Comparison of ENCODE assay signal across 24 cellular contexts in the genomic region with DNA sequence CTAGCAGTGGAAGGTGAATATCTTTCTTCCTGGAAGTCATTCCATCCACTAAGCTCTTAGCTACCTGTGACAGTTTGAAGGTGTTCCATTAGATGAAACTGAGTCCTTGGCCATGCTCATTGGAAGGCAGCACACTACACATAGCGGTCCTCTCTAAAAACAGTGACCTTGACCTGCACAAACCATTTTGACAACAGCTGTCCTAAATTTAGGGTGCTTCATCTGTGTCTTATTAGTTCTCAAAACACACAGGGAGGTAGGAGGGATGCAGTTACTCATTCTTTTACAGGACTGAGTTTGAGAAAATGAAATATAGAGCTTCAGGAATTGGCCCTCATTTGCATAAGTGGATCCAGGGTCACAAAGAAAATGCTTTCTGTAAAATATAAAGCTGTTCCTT.
"Had no signal": no experiment of that assay in that cellular context is flagged by ENCODE, and none has a peak within 500 bp of the region (broad histone marks: within the 10 kb centered on the region; RNA-seq: fewer than 3 reads in every experiment).

No MANE protein-coding gene starts in this region.

- H3K4me1 ChIP-seq: transverse colon had no signal

- H3K9me3 ChIP-seq: lower lobe of right lung, ovary, stomach, testis, thyroid gland, transverse colon, upper lobe of left lung had no signal

- H3K36me3 ChIP-seq: lower lobe of right lung, ovary, stomach, thyroid gland, transverse colon, upper lobe of left lung had no signal

- H3K4me3 ChIP-seq: lower lobe of right lung, ovary, skin epidermis, stomach, testis, thyroid gland, transverse colon, upper lobe of left lung had no signal

- DNase-seq: hippocampal formation; kidney glomerular epithelial cell; left cardiac atrium; lower lobe of right lung; mammary epithelial cell; mesenchymal stem cell; naive B cell; natural killer cell; ovary; right cardiac atrium; stimulated activated CD4-positive, alpha-beta T cell treated with anti-CD3 and anti-CD28 coated beads, Interleukin-12 subunit alpha, Interleukin-12 subunit beta, amount 100 ng/mL, for 4 hours; stimulated activated CD4-positive, alpha-beta T cell treated with anti-CD3 and anti-CD28 coated beads, Interleukin-15, amount 100 ng/mL, for 24 hours; stimulated activated CD4-positive, alpha-beta T cell treated with anti-CD3 and anti-CD28 coated beads, Interleukin-2, amount 100 ng/mL, for 24 hours; stimulated activated CD4-positive, alpha-beta T cell treated with anti-CD3 and anti-CD28 coated beads, Interleukin-4, amount 100 ng/mL, for 1 hour; stimulated activated naive B cell treated with anti-CD40 and anti-IgM and Interleukin-4, amounts not matched to agents 10 μg/mL and 1 μg/mL and 100 μg/mL, for 72 hours; stimulated activated naive CD8-positive, alpha-beta T cell treated with anti-CD3 and anti-CD28 coated beads, Interleukin-15, Interleukin-2, amounts not matched to agents 100 U/mL and 50 U/mL, for 24 hours; stomach; testis; thyroid gland; transverse colon; upper lobe of left lung had no signal

- H3K27me3 ChIP-seq: ovary, stomach, testis, thyroid gland, transverse colon, upper lobe of left lung had no signal

- ATAC-seq: left cardiac atrium; left lobe of liver; lower lobe of right lung; natural killer cell; right cardiac atrium; sciatic nerve; stimulated activated naive B cell treated with anti-CD40 and anti-IgM and Interleukin-4, amounts not matched to agents 10 μg/mL and 1 μg/mL and 100 μg/mL, for 72 hours; stimulated activated naive CD8-positive, alpha-beta T cell treated with anti-CD3 and anti-CD28 coated beads, Interleukin-15, Interleukin-2, amounts not matched to agents 100 U/mL and 50 U/mL, for 24 hours had no signal

- H3K27ac ChIP-seq: lower lobe of right lung, ovary, stomach, testis, thyroid gland, transverse colon, upper lobe of left lung had no signal
